ENCODE assay signal across 8 cellular contexts in genomic region chr12:62581288-62582064, GRCh38.
DNase-seq lines count a peak whose midpoint lies in the region; ATAC-seq, FAIRE-seq and TF ChIP-seq lines count a peak whose summit lies in the region.

No MANE protein-coding gene starts in this region.

- no peaks in the 10 kb centered on the region for H3K27me3 ChIP-seq in parathyroid adenoma (ENCODE audit: control insufficient read depth, insufficient read depth, low read length)

- no peak overlapping the region for H3K4me2 ChIP-seq in parathyroid adenoma (ENCODE audit: low read length)

- H3K4me3 ChIP-seq in parathyroid adenoma (ENCODE audit: low read depth, low read length): no peak overlapping the region

- TF ChIP-seq CTCF in parathyroid adenoma (IDR thresholded peaks at IDR 0.05): peak; percentile 65

- no peaks in the 10 kb centered on the region for H3K79me2 ChIP-seq in parathyroid adenoma

- ATAC-seq in GM21390 (IDR thresholded peaks at IDR 0.05; ENCODE audit: unreplicated experiment) (peak; percentile 73), HG02571 (IDR thresholded peaks at IDR 0.05; ENCODE audit: unreplicated experiment) (no peak)

- DNase-seq in COR-L47 (lab: John Stamatoyannopoulos, UW) (peak; percentile 17), NCI-H1092 (lab: John Stamatoyannopoulos, UW) (peak; percentile 0), foreskin melanocyte (peak; percentile 48)
- no peak for DNase-seq in activated effector memory CD4-positive, alpha-beta T cell treated with anti-CD3 and anti-CD28 coated beads, Interleukin-2, amount 50 U/mL, for 16 hours

- no peaks in the 10 kb centered on the region for H3K9me3 ChIP-seq in parathyroid adenoma (ENCODE audit: control insufficient read depth, low read length)

- no peak overlapping the region for H3K27ac ChIP-seq in parathyroid adenoma

- no peak overlapping the region for H3K9ac ChIP-seq in parathyroid adenoma

- H2AFZ ChIP-seq in parathyroid adenoma: no peak overlapping the region

- H3K36me3 ChIP-seq in parathyroid adenoma (ENCODE audit: control insufficient read depth, insufficient read depth, low read length): no peaks in the 10 kb centered on the region

- no peaks in the 10 kb centered on the region for H3K4me1 ChIP-seq in parathyroid adenoma

- peak; percentile 86 for FAIRE-seq in TTC549 (lab: Jason Lieb, UNC)
